ENCODE assay signal across 30 cellular contexts in genomic region chr3:149660462-149660861, GRCh38. TPM values are rescaled to one million over a fixed set of nuclear protein-coding genes. Genes with fewer than 3 reads are reported as not detected.
DNase-seq lines count a peak whose midpoint lies in the region; ATAC-seq, FAIRE-seq and TF ChIP-seq lines count a peak whose summit lies in the region.
"Had no signal": no experiment of that assay in that cellular context is flagged by ENCODE, and none has a peak within 500 bp of the region (broad histone marks: within the 10 kb centered on the region; RNA-seq: fewer than 3 reads in every experiment).

No MANE protein-coding gene starts in this region.

- no TSS peak for BruUV-seq in A673 (replicated peaks; lab: Mats Ljungman, UMichigan)
- BruUV-seq in OCI-LY7 (replicated peaks; lab: Mats Ljungman, UMichigan), result no TSS peak
- BruUV-seq in endothelial cell of umbilical vein (replicated peaks; lab: Mats Ljungman, UMichigan), result no TSS peak
- no TSS peak for BruUV-seq in Calu3 (replicated peaks; lab: Mats Ljungman, UMichigan)

- POLR2A ChIA-PET in A673 (lab: Charles Lee; ENCODE audit: low non-redundant PET), result interaction anchor here (0.6 kb wide), 1 partner anchor 9 kb away, joined by 3 read pairs; no protein-coding TSS in a partner anchor
- POLR2A ChIA-PET in OCI-LY7 (lab: Charles Lee), result interaction anchor here (0.6 to 1.2 kb wide), 5 partner anchors 8 to 168 kb away, joined by 3 to 4 read pairs (median 4); no protein-coding TSS in a partner anchor
- POLR2A ChIA-PET in endothelial cell of umbilical vein (lab: Charles Lee), result interaction anchor here (0.6 to 0.7 kb wide), 4 partner anchors 11 to 124 kb away, joined by 3 to 5 read pairs (median 4); no protein-coding TSS in a partner anchor
- POLR2A ChIA-PET in CD4-positive, alpha-beta memory T cell (lab: Charles Lee; ENCODE audit: partially characterized antibody), result no interaction called here

- intact Hi-C loops in A673 (cut with micrococcal nuclease; ENCODE audit: unreplicated experiment), result no loop called here
- intact Hi-C loops in OCI-LY7 (cut with micrococcal nuclease; ENCODE audit: unreplicated experiment), result no loop called here
- intact Hi-C loops in endothelial cell of umbilical vein (cut with micrococcal nuclease), result no loop called here
- intact Hi-C loops in sigmoid colon (cut with DNase I), result no loop called here
- intact Hi-C loops in CD4-positive, alpha-beta memory T cell (cut with micrococcal nuclease), result no loop called here
- intact Hi-C loops in Calu3 (cut with micrococcal nuclease; ENCODE audit: unreplicated experiment), result no loop called here

- H3K27me3 Mint-ChIP-seq in CD4-positive, alpha-beta memory T cell, result peaks cover 22 to 43% of the 10 kb centered on the region in 2 donors
- no peaks in the 10 kb centered on the region for H3K27me3 Mint-ChIP-seq in Calu3 (ENCODE audit: unreplicated experiment)

- H3K9me3 ChIP-seq in A673 (ENCODE audit: low read depth, low read length, poor library complexity, severe bottlenecking) (no peaks in the 10 kb centered on the region), OCI-LY7 (ENCODE audit: low read length) (no peaks in the 10 kb centered on the region), endothelial cell of umbilical vein (replicated peaks; ENCODE audit: control insufficient read depth, insufficient read depth, low read length) (no peaks in the 10 kb centered on the region), sigmoid colon (no peaks in the 10 kb centered on the region)
- H3K9me3 ChIP-seq in CD4-positive, alpha-beta memory T cell (ENCODE audit: control insufficient read depth in 1 of 2, low read length in 2 of 2), result no peaks in the 10 kb centered on the region
- H3K9me3 ChIP-seq: left lung, upper lobe of left lung had no signal

- H3K4me3 Mint-ChIP-seq in CD4-positive, alpha-beta memory T cell, result peak overlapping the region in 2 of 8 donors; percentile 24 to 36
- H3K4me3 Mint-ChIP-seq in Calu3 (ENCODE audit: low read depth, unreplicated experiment), result no peak overlapping the region
- H3K4me3 Mint-ChIP-seq: activated CD4-positive, alpha-beta T cell treated with anti-CD3 and anti-CD28 coated beads for 36 hours; activated CD8-positive, alpha-beta T cell treated with anti-CD3 and anti-CD28 coated beads, Interleukin-2, amount 10 ng/mL, durations not matched to agents 7 days and 5 days; stimulated activated naive CD8-positive, alpha-beta T cell treated with anti-CD3 and anti-CD28 coated beads, Interleukin-15, Interleukin-2, amounts not matched to agents 100 ng/mL and 50 ng/mL, for 24 hours had no signal

- H3K36me3 ChIP-seq in A673 (ENCODE audit: insufficient read depth, low read length, poor library complexity, severe bottlenecking) (no peaks in the 10 kb centered on the region), OCI-LY7 (ENCODE audit: insufficient read depth, low read length) (no peaks in the 10 kb centered on the region), endothelial cell of umbilical vein (ENCODE audit: control insufficient read depth in 2 of 2, extremely low read depth in 1 of 2, insufficient read depth in 2 of 2, low read length in 2 of 2) (no peaks in the 10 kb centered on the region), sigmoid colon (no peaks in the 10 kb centered on the region)
- H3K36me3 ChIP-seq in CD4-positive, alpha-beta memory T cell (ENCODE audit: insufficient read depth, low read length), result no peaks in the 10 kb centered on the region
- H3K36me3 ChIP-seq: BLaER1, cardiac muscle cell, left lung, upper lobe of left lung had no signal

- H3K27me3 ChIP-seq in A673 (replicated peaks; ENCODE audit: insufficient read depth, low read depth, low read length, poor library complexity), result no peaks in the 10 kb centered on the region
- no peaks in the 10 kb centered on the region for H3K27me3 ChIP-seq in endothelial cell of umbilical vein (ENCODE audit: control insufficient read depth in 2 of 2, insufficient read depth in 2 of 2, low read length in 2 of 2)
- H3K27me3 ChIP-seq in sigmoid colon, result no peaks in the 10 kb centered on the region
- no peaks in the 10 kb centered on the region for H3K27me3 ChIP-seq in CD4-positive, alpha-beta memory T cell (ENCODE audit: insufficient read depth, low read length)
- H3K27me3 ChIP-seq: cardiac muscle cell, upper lobe of left lung had no signal

- ATAC-seq in omental fat pad (ENCODE audit: low FRiP score), result no peak
- ATAC-seq: activated CD4-positive, alpha-beta T cell treated with anti-CD3 and anti-CD28 coated beads for 36 hours; activated CD8-positive, alpha-beta T cell treated with anti-CD3 and anti-CD28 coated beads, Interleukin-2, amount 10 ng/mL, durations not matched to agents 7 days and 5 days; activated naive CD4-positive, alpha-beta T cell treated with anti-CD3 and anti-CD28 coated beads, Interleukin-2, amount 50 U/mL, for 72 hours; left lung; naive thymus-derived CD4-positive, alpha-beta T cell had no signal

- H3K27ac Mint-ChIP-seq in CD4-positive, alpha-beta memory T cell, result no peak overlapping the region
- no peak overlapping the region for H3K27ac Mint-ChIP-seq in Calu3 (ENCODE audit: unreplicated experiment)
- H3K27ac Mint-ChIP-seq: activated CD4-positive, alpha-beta T cell treated with anti-CD3 and anti-CD28 coated beads for 36 hours; activated CD8-positive, alpha-beta T cell treated with anti-CD3 and anti-CD28 coated beads, Interleukin-2, amount 10 ng/mL, durations not matched to agents 7 days and 5 days; activated naive CD4-positive, alpha-beta T cell treated with anti-CD3 and anti-CD28 coated beads, Interleukin-2, amount 50 U/mL, for 72 hours; activated T-helper 2 cell treated with anti-CD3 and anti-CD28 coated beads, Interferon-gamma antibody, Interleukin-2, Interleukin-4, amounts not matched to agents 10 μg/mL and 5 μg/mL and 100 μg/mL, durations not matched to agents 14 hours and 24 hours and 36 hours; naive thymus-derived CD4-positive, alpha-beta T cell; stimulated activated naive CD8-positive, alpha-beta T cell treated with anti-CD3 and anti-CD28 coated beads, Interleukin-15, Interleukin-2, amounts not matched to agents 100 ng/mL and 50 ng/mL, for 24 hours had no signal

- H4K20me1 ChIP-seq in OCI-LY7 (ENCODE audit: insufficient read depth, low read length) (no peaks in the 10 kb centered on the region), endothelial cell of umbilical vein (replicated peaks; ENCODE audit: control insufficient read depth, extremely low read depth, insufficient read depth, low read length) (peaks cover 4% of the 10 kb centered on the region)
- H4K20me1 ChIP-seq: BLaER1 had no signal

- dilution Hi-C loops in endothelial cell of umbilical vein (cut with MboI; ENCODE audit: extremely low pct_ligation_motif_present, low sequenced_read_pairs), result no loop called here

- TF ChIP-seq CTCF in A673 (conservative IDR thresholded peaks at IDR 0.05; ENCODE audit: low read depth, low read length) (no peak), OCI-LY7 (conservative IDR thresholded peaks at IDR 0.05; ENCODE audit: low read length) (no peak), endothelial cell of umbilical vein (IDR thresholded peaks at IDR 0.05; ENCODE audit: extremely low read depth in 1 of 2, insufficient read depth in 1 of 2, low read depth in 1 of 2, low read length in 2 of 2) (no peak), sigmoid colon (IDR thresholded peaks at IDR 0.05) (no peak), omental fat pad (IDR thresholded peaks at IDR 0.05) (no peak), Calu3 (IDR thresholded peaks at IDR 0.05; ENCODE audit: unreplicated experiment) (no peak)

- H3K79me2 ChIP-seq in OCI-LY7 (ENCODE audit: insufficient read depth, low read depth, low read length) (no peaks in the 10 kb centered on the region), endothelial cell of umbilical vein (ENCODE audit: control insufficient read depth, insufficient read depth, low read length) (peaks cover 24% of the 10 kb centered on the region)

- peaks cover 0 to 2% (median 0%) of the 10 kb centered on the region in 8 donors for H3K9me3 Mint-ChIP-seq in CD4-positive, alpha-beta memory T cell
- no peaks in the 10 kb centered on the region for H3K9me3 Mint-ChIP-seq in Calu3 (ENCODE audit: low read depth, unreplicated experiment)
- H3K9me3 Mint-ChIP-seq: activated naive CD4-positive, alpha-beta T cell treated with anti-CD3 and anti-CD28 coated beads, Interleukin-2, amount 50 U/mL, for 72 hours; activated T-helper 2 cell treated with anti-CD3 and anti-CD28 coated beads, Interferon-gamma antibody, Interleukin-2, Interleukin-4, amounts not matched to agents 10 μg/mL and 5 μg/mL and 100 μg/mL, durations not matched to agents 14 hours and 24 hours and 36 hours; stimulated activated naive CD8-positive, alpha-beta T cell treated with anti-CD3 and anti-CD28 coated beads, Interleukin-15, Interleukin-2, amounts not matched to agents 100 ng/mL and 50 ng/mL, for 24 hours had no signal

- H3K36me3 Mint-ChIP-seq in CD4-positive, alpha-beta memory T cell, result no peaks in the 10 kb centered on the region
- H3K36me3 Mint-ChIP-seq in Calu3 (ENCODE audit: insufficient read depth, unreplicated experiment), result peaks cover 41% of the 10 kb centered on the region

- H3K9ac ChIP-seq in endothelial cell of umbilical vein (replicated peaks; ENCODE audit: extremely low read depth, insufficient read depth, low read length), result no peak overlapping the region
- H3K9ac ChIP-seq: BLaER1, KMS-11, parathyroid adenoma had no signal

- TF ChIP-seq EP300 in sigmoid colon (IDR thresholded peaks at IDR 0.05), result no peak

- H3K9me2 ChIP-seq in OCI-LY7 (ENCODE audit: insufficient read depth, low read length), result no peaks in the 10 kb centered on the region

- WGBS in sigmoid colon, 2 donors, result 75 to 92% methylated on average over 1 of the region's 1 CpG

- no peaks in the 10 kb centered on the region for H3K9me1 ChIP-seq in endothelial cell of umbilical vein (replicated peaks; ENCODE audit: control insufficient read depth, extremely low read depth, insufficient read depth, low read length)

- CTCF ChIA-PET in A673 (lab: Charles Lee), result no interaction called here
- CTCF ChIA-PET in OCI-LY7 (lab: Charles Lee; ENCODE audit: unreplicated experiment), result no interaction called here
- CTCF ChIA-PET in endothelial cell of umbilical vein (lab: Charles Lee), result interaction anchor here (0.7 to 10.0 kb wide), 12 partner anchors 10 to 147 kb away, joined by 3 to 92 read pairs (median 6); no protein-coding TSS in a partner anchor
- CTCF ChIA-PET in CD4-positive, alpha-beta memory T cell (lab: Charles Lee; ENCODE audit: partially characterized antibody), result interaction anchor here (0.8 kb wide), 1 partner anchor 11 kb away, joined by 3 read pairs; no protein-coding TSS in a partner anchor
- CTCF ChIA-PET in Calu3 (lab: Charles Lee), result interaction anchor here (0.7 to 1.7 kb wide), 4 partner anchors 14 to 92 kb away, joined by 3 to 5 read pairs (median 4); no protein-coding TSS in a partner anchor

- peaks cover 9 to 24% (median 19%) of the 10 kb centered on the region in 4 donors for H3K4me1 Mint-ChIP-seq in CD4-positive, alpha-beta memory T cell
- peaks cover 23% of the 10 kb centered on the region for H3K4me1 Mint-ChIP-seq in Calu3 (ENCODE audit: low read depth, unreplicated experiment)

- peak overlapping the region; percentile 49 for H3K27ac ChIP-seq in A673 (ENCODE audit: low read depth, low read length, poor library complexity, severe bottlenecking)
- H3K27ac ChIP-seq in OCI-LY7 (ENCODE audit: low read depth, low read length, poor library complexity, severe bottlenecking), result no peak overlapping the region
- no peak overlapping the region for H3K27ac ChIP-seq in endothelial cell of umbilical vein (ENCODE audit: insufficient read depth, low read depth, low read length)
- peak overlapping the region; percentile 93 to 99 (median 98) for H3K27ac ChIP-seq in sigmoid colon
- H3K27ac ChIP-seq in CD4-positive, alpha-beta memory T cell (ENCODE audit: low read depth, low read length), result no peak overlapping the region
- H3K27ac ChIP-seq: BLaER1, cardiac muscle cell, KMS-11, left lung, parathyroid adenoma had no signal

- TF ChIP-seq POLR2A in endothelial cell of umbilical vein (IDR thresholded peaks at IDR 0.05; ENCODE audit: low read depth, low read length) (no peak), sigmoid colon (IDR thresholded peaks at IDR 0.05) (no peak)

- no peak overlapping the region for H3K4me2 ChIP-seq in OCI-LY7 (ENCODE audit: low read length)
- no peak overlapping the region for H3K4me2 ChIP-seq in endothelial cell of umbilical vein (ENCODE audit: insufficient read depth, low read length)
- H3K4me2 ChIP-seq: BLaER1, KMS-11 had no signal

- 0 out of 2 replicates have a peak overlapping the region, but pooled peaks have one; percentile 12 for H2AFZ ChIP-seq in OCI-LY7 (ENCODE audit: low read length)
- peak overlapping the region; percentile 26 for H2AFZ ChIP-seq in endothelial cell of umbilical vein (ENCODE audit: low read depth, low read length)
- H2AFZ ChIP-seq: parathyroid adenoma had no signal

- DNase-seq in A673 (ENCODE audit: low spot score) (peak; percentile 39), OCI-LY7 (ENCODE audit: low spot score) (no peak), endothelial cell of umbilical vein (ENCODE audit: low read depth, low spot score) (peak; percentile 39), sigmoid colon (no peak), omental fat pad (ENCODE audit: low spot score) (no peak), Calu3 (no peak)
- no peak for DNase-seq in CD4-positive, alpha-beta memory T cell
- DNase-seq in stimulated activated naive CD4-positive, alpha-beta T cell treated with Interleukin-2 at 50 U/mL for 16 hours (lab: John Stamatoyannopoulos, UW), result no peak
- DNase-seq: activated CD4-positive, alpha-beta T cell treated with anti-CD3 and anti-CD28 coated beads for 36 hours; activated CD8-positive, alpha-beta T cell treated with anti-CD3 and anti-CD28 coated beads, Interleukin-2, amount 10 ng/mL, durations not matched to agents 7 days and 5 days; anterior cingulate cortex; COR-L47; cortex of kidney; DMS79 treated with DMSO at 0.1 percent for 48 hours; hypothalamus; left lung; naive thymus-derived CD4-positive, alpha-beta T cell; NCI-H1436; NCI-H446 treated with DMSO at 0.1 percent for 48 hours; T-helper 2 cell; upper lobe of left lung had no signal

- no peak overlapping the region for H3K4me3 ChIP-seq in A673 (ENCODE audit: low read depth, low read length, poor library complexity, severe bottlenecking)
- H3K4me3 ChIP-seq in OCI-LY7 (ENCODE audit: low read depth, low read length, poor library complexity, severe bottlenecking), result no peak overlapping the region
- no peak overlapping the region for H3K4me3 ChIP-seq in endothelial cell of umbilical vein (replicated peaks in 1 of 3; ENCODE audit: insufficient read depth in 1 of 3, low read depth in 1 of 3, low read length in 3 of 3)
- no peak overlapping the region for H3K4me3 ChIP-seq in sigmoid colon
- H3K4me3 ChIP-seq in CD4-positive, alpha-beta memory T cell (ENCODE audit: low read length in 2 of 2), result no peak overlapping the region
- H3K4me3 ChIP-seq: BLaER1, cardiac muscle cell, left lung, upper lobe of left lung had no signal

- no peak for FAIRE-seq in endothelial cell of umbilical vein (lab: Jason Lieb, UNC)
- FAIRE-seq: frontal cortex, GM18507 had no signal

- H3K4me1 ChIP-seq in A673 (ENCODE audit: insufficient read depth, low read length, poor library complexity, severe bottlenecking) (peaks cover 24% of the 10 kb centered on the region), OCI-LY7 (ENCODE audit: insufficient read depth, low read length, poor library complexity, severe bottlenecking) (no peaks in the 10 kb centered on the region), endothelial cell of umbilical vein (ENCODE audit: control insufficient read depth, extremely low read depth, insufficient read depth, low read length) (peaks cover 25% of the 10 kb centered on the region), sigmoid colon (peaks cover 0 to 32% (median 27%) of the 10 kb centered on the region in 4 donors)
- peaks cover 6% of the 10 kb centered on the region for H3K4me1 ChIP-seq in CD4-positive, alpha-beta memory T cell (ENCODE audit: insufficient read depth, low read length)
- H3K4me1 ChIP-seq: parathyroid adenoma had no signal

RNA-seq across cellular contexts. Expression of gene WWTR1, which starts 2.6 kb away (rescaled TPM):
- total RNA-seq in A673 (2021), result 72.9 and 76.8 TPM in 2 replicates
- total RNA-seq in OCI-LY7 (2014; rRNA removed; shearing (Covaris generic)), result not detected in 2 replicates
- 0.15 TPM in 1 of 2 replicates, not detected in the other for total RNA-seq in OCI-LY7 (2022)
- 210 and 262 TPM in 2 replicates for total RNA-seq in endothelial cell of umbilical vein
- polyA plus RNA-seq in endothelial cell of umbilical vein, result 341 and 347 TPM in 2 replicates
- polyA plus RNA-seq in endothelial cell of umbilical vein (2011; cell fraction: cytosol; rRNA removed), result 377 and 383 TPM in 2 replicates
- polyA plus RNA-seq in endothelial cell of umbilical vein (2011; cell fraction: nucleus; rRNA removed), result 267 and 297 TPM in 2 replicates
- polyA plus RNA-seq in endothelial cell of umbilical vein (2012), result 283 and 286 TPM in 2 replicates
- 706 and 787 TPM in 2 replicates for polyA minus RNA-seq in endothelial cell of umbilical vein
- 40.0 TPM for polyA minus RNA-seq in endothelial cell of umbilical vein (2011; cell fraction: cytosol; rRNA and poly(A)+ RNA removed)
- polyA minus RNA-seq in endothelial cell of umbilical vein (2011; cell fraction: nucleus; rRNA and poly(A)+ RNA removed), result 445 and 582 TPM in 2 replicates
- 100 to 1,000 TPM; 243 to 340 (median 317) TPM for total RNA-seq in sigmoid colon
- polyA plus RNA-seq in sigmoid colon, result 10 to 100 TPM in 2 of 3 donors, 1 to 10 TPM in 1; 7.9 to 19.2 (median 15.2) TPM
- 1 to 10 TPM; 1.1 to 1.2 TPM for total RNA-seq in CD4-positive, alpha-beta memory T cell
- polyA plus RNA-seq in CD4-positive, alpha-beta memory T cell, result under 1 TPM in 1 of 2 donors, not detected in 1; 0.41 TPM
- total RNA-seq in omental fat pad, result 100 to 1,000 TPM in 1 of 4 donors, 10 to 100 TPM in 3; 57.4 to 130 (median 77.7) TPM
- total RNA-seq in Calu3 (2022), result 202 and 269 TPM in 2 replicates

Comparison
In these comparisons a context has a peak if more than half of its experiments do, and no peak if none do; other contexts are left out.
1. DNase-seq: peak in A673 (single experiment) and endothelial cell of umbilical vein (single experiment); none in OCI-LY7 (single experiment), sigmoid colon (single experiment), CD4-positive, alpha-beta memory T cell (0 of 5), omental fat pad (single experiment), Calu3 (single experiment) and stimulated activated naive CD4-positive, alpha-beta T cell treated with Interleukin-2 at 50 U/mL for 16 hours (single experiment).
2. H3K27ac ChIP-seq: peak in A673 (single experiment) and sigmoid colon (4 of 4); none in OCI-LY7 (single experiment), endothelial cell of umbilical vein (single experiment) and CD4-positive, alpha-beta memory T cell (single experiment).
3. RNA of gene WWTR1, which starts 2.6 kb away (total RNA-seq): 243 to 340 TPM in sigmoid colon, 202 to 269 TPM in Calu3, 210 to 262 TPM in endothelial cell of umbilical vein, 57.4 to 130 TPM in omental fat pad and 72.9 to 76.8 TPM in A673; 1.1 to 1.2 TPM in CD4-positive, alpha-beta memory T cell and 0.15 TPM in OCI-LY7; every median in the first group is over 10 times any median in the second.
4. CTCF ChIA-PET loops: an anchor here in endothelial cell of umbilical vein (0.7 to 10.0 kb wide), CD4-positive, alpha-beta memory T cell (0.8 kb wide) and Calu3 (0.7 to 1.7 kb wide); none called in A673 and OCI-LY7.